Comparison of ENCODE assay signal across 28 cellular contexts in the genomic region with DNA sequence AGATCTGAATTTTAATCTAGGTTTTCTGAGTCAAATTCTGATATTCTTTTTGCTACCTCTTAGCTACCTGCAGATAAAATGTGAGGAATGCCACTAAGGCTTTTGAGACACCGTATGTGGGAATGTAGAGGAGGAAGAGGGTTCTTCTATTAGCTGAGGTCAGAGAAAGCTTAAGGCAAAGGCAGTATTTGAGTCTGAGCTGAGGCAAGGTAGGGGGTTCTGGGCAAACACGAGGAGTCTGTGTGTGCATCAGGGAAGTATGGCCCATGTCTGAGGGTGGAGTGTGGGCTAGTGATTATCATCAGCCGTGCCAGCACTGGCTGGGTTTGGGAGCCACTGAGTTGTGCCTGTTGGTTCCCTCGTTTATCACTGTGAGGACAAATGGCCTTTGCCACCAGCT.
"Had no signal": no experiment of that assay in that cellular context is flagged by ENCODE, and none has a peak within 500 bp of the region (broad histone marks: within the 10 kb centered on the region; RNA-seq: fewer than 3 reads in every experiment).

No MANE protein-coding gene starts in this region.

- H3K9me3 ChIP-seq: esophagus squamous epithelium, lower lobe of right lung, prostate gland, right atrium auricular region, suprapubic skin, vagina had no signal

- ATAC-seq: heart right ventricle; left ventricle myocardium superior; lower lobe of right lung; natural killer cell; sciatic nerve; stimulated activated naive CD8-positive, alpha-beta T cell treated with anti-CD3 and anti-CD28 coated beads, Interleukin-15, amount 100 ng/mL, for 72 hours had no signal

- H3K4me1 ChIP-seq: heart right ventricle, lower lobe of right lung, parathyroid adenoma, prostate gland, right atrium auricular region, vagina had no signal

- H3K4me3 ChIP-seq: coronary artery, esophagus squamous epithelium, heart right ventricle, lower lobe of right lung, prostate gland, right atrium auricular region, smooth muscle cell, suprapubic skin, vagina had no signal

- H3K79me2 ChIP-seq: parathyroid adenoma had no signal

- H3K4me2 ChIP-seq: smooth muscle cell had no signal

- H3K36me3 ChIP-seq: esophagus squamous epithelium, heart right ventricle, lower lobe of right lung, prostate gland, right atrium auricular region, suprapubic skin, vagina had no signal

- H3K9ac ChIP-seq: parathyroid adenoma had no signal

- DNase-seq: dermis blood vessel endothelial cell; effector memory CD4-positive, alpha-beta T cell; erythroblast; esophagus squamous epithelium; foreskin melanocyte; glutamatergic neuron; heart right ventricle; hippocampal formation; left ventricle myocardium superior; lower lobe of right lung; natural killer cell; stimulated activated CD4-positive, alpha-beta T cell treated with anti-CD3 and anti-CD28 coated beads, Interleukin-12 subunit alpha, Interleukin-12 subunit beta, amount 100 ng/mL, for 4 hours; stimulated activated CD4-positive, alpha-beta T cell treated with anti-CD3 and anti-CD28 coated beads, Interleukin-1b, Interleukin-23, amount 100 ng/mL, for 48 hours; stimulated activated CD4-positive, alpha-beta T cell treated with anti-CD3 and anti-CD28 coated beads, Interleukin-4, amount 100 ng/mL, for 1 hour; stimulated activated CD8-positive, alpha-beta memory T cell treated with anti-CD3 and anti-CD28 coated beads, Interleukin-4, amount 100 ng/mL, for 48 hours; stimulated activated naive CD4-positive, alpha-beta T cell; stimulated activated naive CD8-positive, alpha-beta T cell treated with anti-CD3 and anti-CD28 coated beads, Interleukin-15, amount 100 ng/mL, for 72 hours; trophoblast cell had no signal

- H2AFZ ChIP-seq: parathyroid adenoma had no signal

- FAIRE-seq: endometrium, keratinocyte had no signal

- H3K27ac ChIP-seq: coronary artery, esophagus squamous epithelium, heart right ventricle, lower lobe of right lung, parathyroid adenoma, prostate gland, right atrium auricular region, suprapubic skin, vagina had no signal

- H3K27me3 ChIP-seq: esophagus squamous epithelium, right atrium auricular region, suprapubic skin, vagina had no signal
